Comparison of ENCODE assay signal across 19 cellular contexts in the genomic region with DNA sequence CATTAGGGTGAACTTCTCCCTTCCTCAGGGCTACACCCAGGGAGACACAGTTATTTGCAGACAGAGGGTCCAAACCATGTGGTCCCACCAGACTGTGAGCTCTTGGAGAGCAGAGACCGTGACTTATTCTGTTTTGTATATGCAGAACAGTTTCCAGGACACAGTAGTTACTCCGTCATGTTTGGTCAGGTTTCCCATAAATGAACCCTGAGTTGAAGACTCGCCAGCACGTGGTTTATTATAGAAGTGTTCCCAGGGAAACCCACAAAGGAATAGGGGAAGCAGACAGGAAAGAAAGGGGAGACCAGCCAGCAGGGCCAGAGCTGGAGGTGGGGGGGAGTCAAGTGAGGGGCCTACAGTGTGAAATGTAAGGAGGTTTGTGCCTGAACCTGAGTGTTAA. TPM values are rescaled to one million over a fixed set of nuclear protein-coding genes. Genes with fewer than 3 reads are reported as not detected.
DNase-seq lines count a peak whose midpoint lies in the region; ATAC-seq and TF ChIP-seq lines count a peak whose summit lies in the region.
"Had no signal": no experiment of that assay in that cellular context is flagged by ENCODE, and none has a peak within 500 bp of the region (broad histone marks: within the 10 kb centered on the region; RNA-seq: fewer than 3 reads in every experiment).

No MANE protein-coding gene starts in this region.

- H3K27me3 Mint-ChIP-seq in nephron (ENCODE audit: low read depth), result peaks cover 28% of the 10 kb centered on the region
- H3K27me3 Mint-ChIP-seq in activated CD8-positive, alpha-beta T cell treated with anti-CD3 and anti-CD28 coated beads, Interleukin-2, amount 10 ng/mL, durations not matched to agents 7 days and 5 days (ENCODE audit: low read depth), result peaks cover 46% of the 10 kb centered on the region

- no peaks in the 10 kb centered on the region for H3K36me3 ChIP-seq in stomach smooth muscle (ENCODE audit: control insufficient read depth in 2 of 2, insufficient read depth in 2 of 2, low read length in 2 of 2)

- H3K27me3 ChIP-seq in stomach smooth muscle (ENCODE audit: control insufficient read depth in 1 of 2, insufficient read depth in 2 of 2, low read length in 2 of 2), result no peaks in the 10 kb centered on the region

- H3K4me3 ChIP-seq in astrocyte of the cerebellum (ENCODE audit: low read depth, low read length) (no peak overlapping the region), stomach smooth muscle (ENCODE audit: low read length in 2 of 2) (peak overlapping the region; percentile 38 to 54)
- H3K4me3 ChIP-seq: GM23248, PC-9 had no signal

- no peaks in the 10 kb centered on the region for H3K36me3 Mint-ChIP-seq in nephron (ENCODE audit: low read depth)
- no peaks in the 10 kb centered on the region for H3K36me3 Mint-ChIP-seq in activated CD8-positive, alpha-beta T cell treated with anti-CD3 and anti-CD28 coated beads, Interleukin-2, amount 10 ng/mL, durations not matched to agents 7 days and 5 days (ENCODE audit: low read depth)
- no peaks in the 10 kb centered on the region for H3K36me3 Mint-ChIP-seq in stimulated activated effector memory CD8-positive, alpha-beta T cell treated with anti-CD3 and anti-CD28 coated beads, Interleukin-12 subunit alpha, Interleukin-12 subunit beta, amount 100 ng/mL, for 72 hours
- H3K36me3 Mint-ChIP-seq: CD14-positive monocyte had no signal

- H3K9me3 Mint-ChIP-seq in nephron, result no peaks in the 10 kb centered on the region
- no peaks in the 10 kb centered on the region for H3K9me3 Mint-ChIP-seq in activated CD8-positive, alpha-beta T cell treated with anti-CD3 and anti-CD28 coated beads, Interleukin-2, amount 10 ng/mL, durations not matched to agents 7 days and 5 days (ENCODE audit: insufficient read depth)
- no peaks in the 10 kb centered on the region for H3K9me3 Mint-ChIP-seq in stimulated activated effector memory CD8-positive, alpha-beta T cell treated with anti-CD3 and anti-CD28 coated beads, Interleukin-12 subunit alpha, Interleukin-12 subunit beta, amount 100 ng/mL, for 72 hours

- ATAC-seq in activated CD8-positive, alpha-beta T cell treated with anti-CD3 and anti-CD28 coated beads, Interleukin-2, amount 10 ng/mL, durations not matched to agents 7 days and 5 days, result no peak
- no peak for ATAC-seq in stimulated activated effector memory CD8-positive, alpha-beta T cell treated with anti-CD3 and anti-CD28 coated beads, Interleukin-12 subunit alpha, Interleukin-12 subunit beta, amount 100 ng/mL, for 72 hours
- ATAC-seq: HCT116 had no signal

- POLR2A ChIA-PET in activated CD8-positive, alpha-beta T cell treated with anti-CD3 and anti-CD28 coated beads, Interleukin-2, amount 10 ng/mL, durations not matched to agents 7 days and 5 days (lab: Charles Lee), result no interaction called here

- peak overlapping the region; percentile 29 to 72 (median 45) for H3K27ac Mint-ChIP-seq in nephron
- no peak overlapping the region for H3K27ac Mint-ChIP-seq in activated CD8-positive, alpha-beta T cell treated with anti-CD3 and anti-CD28 coated beads, Interleukin-2, amount 10 ng/mL, durations not matched to agents 7 days and 5 days
- H3K27ac Mint-ChIP-seq in stimulated activated effector memory CD8-positive, alpha-beta T cell treated with anti-CD3 and anti-CD28 coated beads, Interleukin-12 subunit alpha, Interleukin-12 subunit beta, amount 100 ng/mL, for 72 hours, result no peak overlapping the region
- H3K27ac Mint-ChIP-seq: CD14-positive monocyte had no signal

- no peak for TF ChIP-seq CTCF in astrocyte of the cerebellum (IDR thresholded peaks at IDR 0.05; ENCODE audit: low read depth, low read length, missing control alignments)
- no peak for TF ChIP-seq CTCF in nephron (IDR thresholded peaks at IDR 0.05; ENCODE audit: unreplicated experiment in 3 of 3)

- H3K9me3 ChIP-seq in stomach smooth muscle (ENCODE audit: control insufficient read depth in 2 of 2, low read length in 2 of 2), result no peaks in the 10 kb centered on the region

- no peak overlapping the region for H3K4me3 Mint-ChIP-seq in nephron
- no peak overlapping the region for H3K4me3 Mint-ChIP-seq in activated CD8-positive, alpha-beta T cell treated with anti-CD3 and anti-CD28 coated beads, Interleukin-2, amount 10 ng/mL, durations not matched to agents 7 days and 5 days
- H3K4me3 Mint-ChIP-seq in stimulated activated effector memory CD8-positive, alpha-beta T cell treated with anti-CD3 and anti-CD28 coated beads, Interleukin-12 subunit alpha, Interleukin-12 subunit beta, amount 100 ng/mL, for 72 hours, result no peak overlapping the region
- H3K4me3 Mint-ChIP-seq: CD14-positive monocyte had no signal

- peaks cover 11% of the 10 kb centered on the region for H3K4me1 ChIP-seq in stomach smooth muscle (ENCODE audit: control insufficient read depth, insufficient read depth, low read length)

- DNase-seq in astrocyte of the cerebellum (ENCODE audit: low read depth) (peak; percentile 95), fibroblast of peridontal ligament (ENCODE audit: extremely low read depth) (peak; percentile 67), hepatic stellate cell (ENCODE audit: low spot score) (no peak)
- no peak for DNase-seq in activated CD8-positive, alpha-beta T cell treated with anti-CD3 and anti-CD28 coated beads, Interleukin-2, amount 10 ng/mL, durations not matched to agents 7 days and 5 days
- no peak for DNase-seq in stimulated activated effector memory CD8-positive, alpha-beta T cell treated with anti-CD3 and anti-CD28 coated beads, Interleukin-12 subunit alpha, Interleukin-12 subunit beta, amount 100 ng/mL, for 72 hours (ENCODE audit: low spot score in 2 of 2)
- DNase-seq: AML-193, COR-L47, GF-D8, GM23248, MV-4-11, NCI-H1417 treated with DMSO at 0.1 percent for 48 hours, NCI-H2029, NCI-H510A, NCI-H774, PC-9 had no signal

- in situ Hi-C loops in astrocyte of the cerebellum (cut with HindIII; ENCODE audit: low sequenced_read_pairs), result no loop called here

- CTCF ChIA-PET in activated CD8-positive, alpha-beta T cell treated with anti-CD3 and anti-CD28 coated beads, Interleukin-2, amount 10 ng/mL, durations not matched to agents 7 days and 5 days (lab: Charles Lee), result no interaction called here

- peak overlapping the region; percentile 57 to 66 for H3K9ac ChIP-seq in stomach smooth muscle (ENCODE audit: low read length in 2 of 2)
- H3K9ac ChIP-seq: GM23248 had no signal

- H3K4me1 Mint-ChIP-seq in nephron, result peaks cover 11% of the 10 kb centered on the region
- no peaks in the 10 kb centered on the region for H3K4me1 Mint-ChIP-seq in activated CD8-positive, alpha-beta T cell treated with anti-CD3 and anti-CD28 coated beads, Interleukin-2, amount 10 ng/mL, durations not matched to agents 7 days and 5 days (ENCODE audit: low read depth)
- H3K4me1 Mint-ChIP-seq in stimulated activated effector memory CD8-positive, alpha-beta T cell treated with anti-CD3 and anti-CD28 coated beads, Interleukin-12 subunit alpha, Interleukin-12 subunit beta, amount 100 ng/mL, for 72 hours, result no peaks in the 10 kb centered on the region
- H3K4me1 Mint-ChIP-seq: CD14-positive monocyte had no signal

- H3K27ac ChIP-seq in stomach smooth muscle (ENCODE audit: low read length), result peak overlapping the region; percentile 74
- H3K27ac ChIP-seq: GM23248, PC-9 had no signal

RNA-seq across cellular contexts. Expression of gene WHRN, which starts 19.1 kb away (rescaled TPM):
- total RNA-seq in activated CD8-positive, alpha-beta T cell treated with anti-CD3 and anti-CD28 coated beads, Interleukin-2, amount 10 ng/mL, durations not matched to agents 7 days and 5 days, result 1 to 10 TPM; 2.6 to 4.1 TPM

Comparison
In these comparisons a context has a peak if more than half of its experiments do, and no peak if none do; other contexts are left out.
1. DNase-seq: peak in astrocyte of the cerebellum (single experiment) and fibroblast of peridontal ligament (single experiment); none in hepatic stellate cell (single experiment), activated CD8-positive, alpha-beta T cell treated with anti-CD3 and anti-CD28 coated beads, Interleukin-2, amount 10 ng/mL, durations not matched to agents 7 days and 5 days (single experiment) and stimulated activated effector memory CD8-positive, alpha-beta T cell treated with anti-CD3 and anti-CD28 coated beads, Interleukin-12 subunit alpha, Interleukin-12 subunit beta, amount 100 ng/mL, for 72 hours (0 of 2).
2. H3K27ac Mint-ChIP-seq: peak in nephron (3 of 3); none in activated CD8-positive, alpha-beta T cell treated with anti-CD3 and anti-CD28 coated beads, Interleukin-2, amount 10 ng/mL, durations not matched to agents 7 days and 5 days (single experiment) and stimulated activated effector memory CD8-positive, alpha-beta T cell treated with anti-CD3 and anti-CD28 coated beads, Interleukin-12 subunit alpha, Interleukin-12 subunit beta, amount 100 ng/mL, for 72 hours (single experiment).